In genomic region chr18:11946756-11947155, GRCh38 we compare ENCODE assay signal across 9 cellular contexts. TPM values are rescaled to one million over a fixed set of nuclear protein-coding genes. Genes with fewer than 3 reads are reported as not detected.
DNase-seq lines count a peak whose midpoint lies in the region; ATAC-seq and TF ChIP-seq lines count a peak whose summit lies in the region.
"Had no signal": no experiment of that assay in that cellular context is flagged by ENCODE, and none has a peak within 500 bp of the region (broad histone marks: within the 10 kb centered on the region; RNA-seq: fewer than 3 reads in every experiment).

No MANE protein-coding gene starts in this region.

- H3K9me3 ChIP-seq in PC-9 (ENCODE audit: insufficient read depth, low read depth), result no peaks in the 10 kb centered on the region
- peaks cover 0 to 3% of the 10 kb centered on the region in 2 donors for H3K9me3 ChIP-seq in neuronal stem cell (replicated peaks in 1 of 2; ENCODE audit: control insufficient read depth in 2 of 2, insufficient read depth in 1 of 2, low read depth in 1 of 2, low read length in 2 of 2)
- H3K9me3 ChIP-seq in WERI-Rb-1 (ENCODE audit: severe bottlenecking), result no peaks in the 10 kb centered on the region

- BruUV-seq in PC-9 (replicated peaks; lab: Mats Ljungman, UMichigan), result no TSS peak

- H3K9me2 ChIP-seq in PC-9 (ENCODE audit: insufficient read depth), result no peaks in the 10 kb centered on the region

- H3K27me3 ChIP-seq in PC-9 (ENCODE audit: insufficient read depth, low read depth) (no peaks in the 10 kb centered on the region), neuronal stem cell (ENCODE audit: control insufficient read depth in 3 of 3, insufficient read depth in 3 of 3, low read depth in 1 of 3, low read length in 3 of 3) (no peaks in the 10 kb centered on the region), WERI-Rb-1 (ENCODE audit: insufficient read depth, low read depth, severe bottlenecking) (no peaks in the 10 kb centered on the region)

- no peak overlapping the region for H3K23ac ChIP-seq in neuronal stem cell (ENCODE audit: low read depth, low read length, poor library complexity)

- peak overlapping the region; percentile 83 for H3K4me2 ChIP-seq in PC-9
- no peak overlapping the region for H3K4me2 ChIP-seq in neuronal stem cell (ENCODE audit: insufficient read depth, low read length, poor library complexity, severe bottlenecking)
- H3K4me2 ChIP-seq: KMS-11 had no signal

- no peak overlapping the region for H4K8ac ChIP-seq in neuronal stem cell (ENCODE audit: low read depth, low read length)

- H3K79me1 ChIP-seq in neuronal stem cell (ENCODE audit: low read depth, low read length), result no peaks in the 10 kb centered on the region

- peaks cover 3% of the 10 kb centered on the region; the same call in 1 of the 2 replicates for H3K79me2 ChIP-seq in PC-9 (ENCODE audit: low read depth)

- H3K14ac ChIP-seq in neuronal stem cell (ENCODE audit: low read length), result no peak overlapping the region

- TF ChIP-seq CTCF in PC-9 (conservative IDR thresholded peaks at IDR 0.05) (no peak; the same call in 1 of the 2 replicates), WERI-Rb-1 (IDR thresholded peaks at IDR 0.05; ENCODE audit: low read depth, low read length) (no peak)

- H2BK120ac ChIP-seq in neuronal stem cell (ENCODE audit: low read depth, low read length), result no peak overlapping the region

- no peak overlapping the region for H3K4ac ChIP-seq in neuronal stem cell (ENCODE audit: low read length)

- H3K9ac ChIP-seq in neuronal stem cell (ENCODE audit: low read depth, low read length, poor library complexity), result no peak overlapping the region
- H3K9ac ChIP-seq: KMS-11 had no signal

- POLR2A ChIA-PET in PC-9 (lab: Charles Lee; ENCODE audit: unreplicated experiment), result interaction anchor here (0.6 to 3.2 kb wide), 3 partner anchors 34 to 937 kb away, joined by 3 to 57 read pairs (median 6); partner anchors contain the start of gene IMPA2

- H3K18ac ChIP-seq in neuronal stem cell (ENCODE audit: low read length), result no peak overlapping the region

- H2BK5ac ChIP-seq in neuronal stem cell (ENCODE audit: low read length), result no peak overlapping the region

- H3F3A ChIP-seq in PC-9 (ENCODE audit: insufficient read depth, low read depth), result peaks cover 31% of the 10 kb centered on the region

- no peaks in the 10 kb centered on the region for H3K36me3 ChIP-seq in PC-9 (ENCODE audit: low read depth)
- H3K36me3 ChIP-seq in neuronal stem cell (replicated peaks in 1 of 2; ENCODE audit: control insufficient read depth in 2 of 2, insufficient read depth in 2 of 2, low read length in 2 of 2), result no peaks in the 10 kb centered on the region
- H3K36me3 ChIP-seq in WERI-Rb-1, result no peaks in the 10 kb centered on the region

- H2AK5ac ChIP-seq in neuronal stem cell (ENCODE audit: low read depth, low read length), result no peak overlapping the region

- intact Hi-C loops in PC-9 (cut with micrococcal nuclease; ENCODE audit: unreplicated experiment), result loop anchor here (1.0 to 2.0 kb wide), 7 partner anchors 35 to 431 kb away; partner anchors contain the start of genes AFG3L2, IMPA2 and MPPE1

- WGBS in neuronal stem cell (ENCODE audit: extremely low coverage in 2 of 2, insufficient read length in 2 of 2, insufficient replicate concordance in 1 of 2), 2 donors, result no CpG with 5 or more reads among the region's 3 CpGs

- peak overlapping the region; percentile 88; the same call in 1 of the 2 replicates for H3K4me3 ChIP-seq in PC-9
- peak overlapping the region in 1 of 2 donors; percentile 1 for H3K4me3 ChIP-seq in neuronal stem cell (ENCODE audit: low read length in 2 of 2)
- no peak overlapping the region for H3K4me3 ChIP-seq in WERI-Rb-1 (ENCODE audit: low read depth, low read length)

- no peak overlapping the region for H4K91ac ChIP-seq in neuronal stem cell (ENCODE audit: low read depth, low read length, poor library complexity)

- peak overlapping the region; percentile 99 for H3K27ac ChIP-seq in PC-9
- H3K27ac ChIP-seq in epithelial cell of prostate, result peak overlapping the region; percentile 71
- H3K27ac ChIP-seq in neuronal stem cell (replicated peaks; ENCODE audit: low read length), result no peak overlapping the region
- H3K27ac ChIP-seq in WERI-Rb-1, result no peak overlapping the region
- H3K27ac ChIP-seq: KMS-11 had no signal

- H3K4me1 ChIP-seq in PC-9 (replicated peaks; ENCODE audit: insufficient read depth) (peaks cover 27% of the 10 kb centered on the region), neuronal stem cell (ENCODE audit: control insufficient read depth in 2 of 2, insufficient read depth in 1 of 2, low read depth in 1 of 2, low read length in 2 of 2) (peaks cover 10 to 12% of the 10 kb centered on the region in 2 donors)

- H2BK12ac ChIP-seq in neuronal stem cell (ENCODE audit: low read length), result no peak overlapping the region

- DNase-seq in PC-9 (peak in 1 of 2 experiments; percentile 16), epithelial cell of prostate (ENCODE audit: low read depth, low spot score) (no peak), neuronal stem cell (ENCODE audit: low spot score) (no peak), GDM1 (lab: John Stamatoyannopoulos, UW) (no peak), NCI-H345 (lab: John Stamatoyannopoulos, UW) (no peak), WERI-Rb-1 (no peak)

- H2AFZ ChIP-seq in PC-9 (peak overlapping the region; percentile 72), neuronal stem cell (ENCODE audit: low read length) (peak overlapping the region; percentile 85)

- ATAC-seq in GM18867 (IDR thresholded peaks at IDR 0.05; ENCODE audit: unreplicated experiment) (peak; percentile 9), GM18909 (IDR thresholded peaks at IDR 0.05; ENCODE audit: poor library complexity, unreplicated experiment) (no peak)

- CTCF ChIA-PET in PC-9 (lab: Charles Lee), result interaction anchor here (0.5 to 1.3 kb wide), 4 partner anchors 9 to 324 kb away, joined by 3 to 10 read pairs (median 6); no protein-coding TSS in a partner anchor

- no peaks in the 10 kb centered on the region for H4K20me1 ChIP-seq in PC-9 (ENCODE audit: insufficient read depth)

- H2BK15ac ChIP-seq in neuronal stem cell (ENCODE audit: low read length), result no peak overlapping the region

RNA-seq across cellular contexts. Expression of gene IMPA2, which starts 34.6 kb away (rescaled TPM):
- total RNA-seq in PC-9 (2021), result 83.6 and 91.4 TPM in 2 replicates
- 71.9 TPM for polyA plus RNA-seq in neuronal stem cell (2013, experiment 1 of 2)
- 69.5 TPM for polyA plus RNA-seq in neuronal stem cell (2013, experiment 2 of 2)

RNA-seq across cellular contexts. Expression of gene MPPE1, which starts 38.6 kb away (rescaled TPM):
- 40.7 and 54.9 TPM in 2 replicates for total RNA-seq in PC-9 (2021)
- 7.6 TPM for polyA plus RNA-seq in neuronal stem cell (2013, experiment 1 of 2)
- 8.1 TPM for polyA plus RNA-seq in neuronal stem cell (2013, experiment 2 of 2)

Comparison
In these comparisons a context has a peak if more than half of its experiments do, and no peak if none do; other contexts are left out.
1. H3K27ac ChIP-seq: peak in PC-9 (single experiment) and epithelial cell of prostate (single experiment); none in neuronal stem cell (single experiment) and WERI-Rb-1 (single experiment).